Comparison of ENCODE assay signal across 1 cellular context in the genomic region with DNA sequence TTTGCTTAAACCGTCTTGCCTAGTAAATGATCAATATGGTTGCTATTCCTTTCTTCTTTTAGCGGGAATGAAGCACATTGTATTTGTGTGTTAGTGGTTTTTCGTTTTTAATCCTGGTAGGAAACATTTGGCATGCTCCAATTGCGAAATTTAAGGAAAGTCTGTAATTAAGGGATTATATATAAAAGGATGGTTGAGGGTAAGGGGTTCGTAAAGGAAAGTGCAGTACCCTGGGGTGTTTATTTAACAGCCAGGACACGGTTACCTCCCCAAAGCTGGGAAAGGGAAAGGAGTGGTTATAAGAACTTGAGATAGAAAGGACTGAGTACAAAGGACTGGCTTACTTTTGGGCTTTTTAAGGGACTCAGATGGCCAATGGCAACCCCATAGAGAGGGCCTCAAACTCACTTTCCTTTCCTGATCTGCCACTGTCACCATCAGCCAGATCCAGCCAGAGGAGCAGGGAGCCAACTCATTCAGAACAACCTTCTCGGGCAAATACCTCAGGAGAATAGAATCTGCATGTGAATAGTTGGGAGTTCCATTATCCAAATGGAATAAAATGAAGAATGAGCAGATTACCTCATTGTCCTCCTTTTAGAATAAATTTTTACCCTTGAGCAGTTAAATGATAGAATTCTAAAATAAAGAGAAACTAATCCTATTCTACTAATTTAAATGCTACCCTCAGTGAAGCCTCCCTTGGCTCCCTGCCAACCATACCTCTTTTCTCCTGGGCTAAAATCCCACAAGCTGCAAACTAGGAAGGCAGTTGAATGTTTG.
TF ChIP-seq lines count a peak whose summit lies in the region.

No MANE protein-coding gene starts in this region.

TF ChIP-seq in H1, 55 proteins besides CTCF, POLR2A, EP300 and RAD21:
- TF ChIP-seq JUND (IDR thresholded peaks at IDR 0.05; ENCODE audit: low read length) (0 out of 2 replicates have a peak, but pooled peaks have one; percentile 6), TCF12 (IDR thresholded peaks at IDR 0.05; ENCODE audit: low read depth, low read length) (no peak), BCL11A (IDR thresholded peaks at IDR 0.05; ENCODE audit: low read depth in 2 of 2, low read length in 2 of 2) (no peak), YY1 (IDR thresholded peaks at IDR 0.05; ENCODE audit: low read depth, low read length) (no peak), CEBPB (IDR thresholded peaks at IDR 0.05; ENCODE audit: low read depth, low read length) (peak; percentile 32; the same call in 1 of the 2 replicates), SRF (IDR thresholded peaks at IDR 0.05; ENCODE audit: low read depth, low read length) (no peak), ASH2L (IDR thresholded peaks at IDR 0.05; ENCODE audit: low read length) (peak; percentile 66), TEAD4 (IDR thresholded peaks at IDR 0.05; ENCODE audit: low read depth, low read length) (0 out of 2 replicates have a peak, but pooled peaks have one; percentile 20)
